Comparison of ENCODE assay signal across 11 cellular contexts in the genomic region with DNA sequence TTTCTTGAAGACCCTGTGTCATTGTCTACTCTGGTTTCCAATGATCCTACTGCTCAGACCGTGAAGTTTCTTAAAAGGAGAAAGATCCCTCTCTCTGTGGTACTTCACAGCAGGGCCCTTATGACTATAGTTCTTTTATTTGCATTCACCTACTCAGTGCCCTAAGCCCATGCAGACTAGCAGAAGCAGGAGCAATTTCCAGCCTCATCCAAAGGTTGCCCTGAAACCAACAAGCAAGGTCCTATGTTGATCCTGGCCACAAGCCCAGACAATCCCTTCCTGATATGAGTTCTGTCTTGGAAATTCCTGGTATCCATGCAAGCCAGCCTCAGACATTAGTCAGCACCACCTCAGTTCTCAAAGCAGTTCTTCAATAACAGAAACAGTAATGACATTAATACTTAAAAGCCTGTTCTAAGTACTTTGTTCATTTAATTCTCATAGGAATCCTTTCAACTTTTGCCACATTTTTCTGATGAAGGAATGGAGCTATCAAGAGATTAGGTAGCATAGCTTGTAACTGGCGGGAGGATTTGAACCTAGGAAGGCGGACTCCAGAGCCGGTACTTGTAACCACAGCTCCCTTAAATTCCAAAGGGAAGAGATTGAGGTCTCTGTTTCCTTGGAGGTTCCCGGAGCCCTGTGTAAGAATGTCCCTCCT. TPM values are rescaled to one million over a fixed set of nuclear protein-coding genes. Genes with fewer than 3 reads are reported as not detected.
DNase-seq lines count a peak whose midpoint lies in the region; ATAC-seq and TF ChIP-seq lines count a peak whose summit lies in the region.
"Had no signal": no experiment of that assay in that cellular context is flagged by ENCODE, and none has a peak within 500 bp of the region (broad histone marks: within the 10 kb centered on the region; RNA-seq: fewer than 3 reads in every experiment).

No MANE protein-coding gene starts in this region.

- H3K4me3 ChIP-seq in right atrium auricular region, result no peak overlapping the region

- H3K9me3 Mint-ChIP-seq in activated CD4-positive, alpha-beta T cell treated with anti-CD3 and anti-CD28 coated beads for 36 hours (ENCODE audit: low read depth), result peaks cover 6% of the 10 kb centered on the region
- H3K9me3 Mint-ChIP-seq in activated T-helper 1 cell treated with anti-CD3 and anti-CD28 coated beads, Interleukin-12 subunit alpha, Interleukin-12 subunit beta, Interleukin-2, Interleukin-4 antibody, amounts not matched to agents 30 ng/mL and 10 ng/mL and 1 ng/mL, durations not matched to agents 14 hours and 24 hours and 36 hours, result peaks cover 3% of the 10 kb centered on the region

- H3K36me3 ChIP-seq in right atrium auricular region, result no peaks in the 10 kb centered on the region

- H3K27ac ChIP-seq in right atrium auricular region, result peak overlapping the region in 1 of 2 donors; percentile 47

- H3K27me3 Mint-ChIP-seq in activated CD4-positive, alpha-beta T cell treated with anti-CD3 and anti-CD28 coated beads for 36 hours, result peaks cover 1% of the 10 kb centered on the region
- peaks cover 2% of the 10 kb centered on the region for H3K27me3 Mint-ChIP-seq in activated T-helper 1 cell treated with anti-CD3 and anti-CD28 coated beads, Interleukin-12 subunit alpha, Interleukin-12 subunit beta, Interleukin-2, Interleukin-4 antibody, amounts not matched to agents 30 ng/mL and 10 ng/mL and 1 ng/mL, durations not matched to agents 14 hours and 24 hours and 36 hours (ENCODE audit: insufficient read depth)

- peak overlapping the region; percentile 33 for H3K27ac Mint-ChIP-seq in activated CD4-positive, alpha-beta T cell treated with anti-CD3 and anti-CD28 coated beads for 36 hours
- peak overlapping the region; percentile 40 for H3K27ac Mint-ChIP-seq in activated T-helper 1 cell treated with anti-CD3 and anti-CD28 coated beads, Interleukin-12 subunit alpha, Interleukin-12 subunit beta, Interleukin-2, Interleukin-4 antibody, amounts not matched to agents 30 ng/mL and 10 ng/mL and 1 ng/mL, durations not matched to agents 14 hours and 24 hours and 36 hours

- H3K9me3 ChIP-seq in right atrium auricular region, result no peaks in the 10 kb centered on the region

- CTCF ChIA-PET in activated CD4-positive, alpha-beta T cell treated with anti-CD3 and anti-CD28 coated beads for 36 hours (lab: Charles Lee), result no interaction called here

- peaks cover 0 to 4% of the 10 kb centered on the region in 2 donors for H3K4me1 ChIP-seq in right atrium auricular region

- no peaks in the 10 kb centered on the region for H3K36me3 Mint-ChIP-seq in activated CD4-positive, alpha-beta T cell treated with anti-CD3 and anti-CD28 coated beads for 36 hours (ENCODE audit: low read depth)
- H3K36me3 Mint-ChIP-seq in activated T-helper 1 cell treated with anti-CD3 and anti-CD28 coated beads, Interleukin-12 subunit alpha, Interleukin-12 subunit beta, Interleukin-2, Interleukin-4 antibody, amounts not matched to agents 30 ng/mL and 10 ng/mL and 1 ng/mL, durations not matched to agents 14 hours and 24 hours and 36 hours (ENCODE audit: low read depth), result no peaks in the 10 kb centered on the region

- peak; percentile 48 for ATAC-seq in activated CD4-positive, alpha-beta T cell treated with anti-CD3 and anti-CD28 coated beads for 36 hours
- ATAC-seq in HG02798 (IDR thresholded peaks at IDR 0.05; ENCODE audit: poor library complexity, unreplicated experiment), result no peak

- H3K4me3 Mint-ChIP-seq in activated CD4-positive, alpha-beta T cell treated with anti-CD3 and anti-CD28 coated beads for 36 hours, result no peak overlapping the region
- H3K4me3 Mint-ChIP-seq in activated T-helper 1 cell treated with anti-CD3 and anti-CD28 coated beads, Interleukin-12 subunit alpha, Interleukin-12 subunit beta, Interleukin-2, Interleukin-4 antibody, amounts not matched to agents 30 ng/mL and 10 ng/mL and 1 ng/mL, durations not matched to agents 14 hours and 24 hours and 36 hours, result peak overlapping the region; percentile 22

- no peak for DNase-seq in activated CD4-positive, alpha-beta T cell treated with anti-CD3 and anti-CD28 coated beads for 36 hours
- DNase-seq in activated CD4-positive, alpha-beta T cell treated with anti-CD3 and anti-CD28 coated beads for 48 hours, result no peak
- DNase-seq in activated T-helper 1 cell treated with anti-CD3 and anti-CD28 coated beads, Interleukin-12 subunit alpha, Interleukin-12 subunit beta, Interleukin-2, Interleukin-4 antibody, amounts not matched to agents 30 ng/mL and 10 ng/mL and 1 ng/mL, durations not matched to agents 14 hours and 24 hours and 36 hours (ENCODE audit: low spot score), result no peak
- DNase-seq in right atrium auricular region (ENCODE audit: low spot score), result peak; percentile 60
- DNase-seq in stromal cell of bone marrow (ENCODE audit: low read depth), result peak; percentile 86
- no peak for DNase-seq in activated CD4-positive, CD25-positive, alpha-beta regulatory T cell (lab: John Stamatoyannopoulos, UW)
- DNase-seq in NCI-H524 treated with DMSO at 0.1 percent for 48 hours (lab: John Stamatoyannopoulos, UW), result no peak
- DNase-seq: effector CD4-positive, alpha-beta T cell; SHP77 treated with DMSO at 0.1 percent for 48 hours had no signal

- intact Hi-C loops in activated CD4-positive, alpha-beta T cell treated with anti-CD3 and anti-CD28 coated beads for 36 hours (cut with DNase I, micrococcal nuclease), result no loop called here
- intact Hi-C loops in activated T-helper 1 cell treated with anti-CD3 and anti-CD28 coated beads, Interleukin-12 subunit alpha, Interleukin-12 subunit beta, Interleukin-2, Interleukin-4 antibody, amounts not matched to agents 30 ng/mL and 10 ng/mL and 1 ng/mL, durations not matched to agents 14 hours and 24 hours and 36 hours (cut with micrococcal nuclease), result loop anchor here (5.0 kb wide), 2 partner anchors 130 to 510 kb away; partner anchors contain the start of gene STAM

- POLR2A ChIA-PET in activated CD4-positive, alpha-beta T cell treated with anti-CD3 and anti-CD28 coated beads for 36 hours (lab: Charles Lee), result no interaction called here

- no peaks in the 10 kb centered on the region for H3K27me3 ChIP-seq in right atrium auricular region

- TF ChIP-seq CTCF in right atrium auricular region (IDR thresholded peaks at IDR 0.05), result no peak

- peaks cover 18% of the 10 kb centered on the region for H3K4me1 Mint-ChIP-seq in activated CD4-positive, alpha-beta T cell treated with anti-CD3 and anti-CD28 coated beads for 36 hours
- peaks cover 36% of the 10 kb centered on the region for H3K4me1 Mint-ChIP-seq in activated T-helper 1 cell treated with anti-CD3 and anti-CD28 coated beads, Interleukin-12 subunit alpha, Interleukin-12 subunit beta, Interleukin-2, Interleukin-4 antibody, amounts not matched to agents 30 ng/mL and 10 ng/mL and 1 ng/mL, durations not matched to agents 14 hours and 24 hours and 36 hours (ENCODE audit: low read depth)

RNA-seq across cellular contexts. Expression of gene ST8SIA6, which starts 58.1 kb away (rescaled TPM):
- total RNA-seq in activated CD4-positive, alpha-beta T cell treated with anti-CD3 and anti-CD28 coated beads for 36 hours, result not detected
- not detected in 2 replicates for total RNA-seq in activated T-helper 1 cell treated with anti-CD3 and anti-CD28 coated beads, Interleukin-12 subunit alpha, Interleukin-12 subunit beta, Interleukin-2, Interleukin-4 antibody, amounts not matched to agents 30 ng/mL and 10 ng/mL and 1 ng/mL, durations not matched to agents 14 hours and 24 hours and 36 hours
- 10 to 100 TPM in 1 of 2 donors, 1 to 10 TPM in 1; 5.3 to 11.0 TPM for total RNA-seq in right atrium auricular region
- total RNA-seq: A673 had no signal

Comparison
In these comparisons a context has a peak if more than half of its experiments do, and no peak if none do; other contexts are left out.
1. DNase-seq: peak in right atrium auricular region (single experiment) and stromal cell of bone marrow (single experiment); none in activated CD4-positive, alpha-beta T cell treated with anti-CD3 and anti-CD28 coated beads for 36 hours (single experiment), activated CD4-positive, alpha-beta T cell treated with anti-CD3 and anti-CD28 coated beads for 48 hours (single experiment), activated T-helper 1 cell treated with anti-CD3 and anti-CD28 coated beads, Interleukin-12 subunit alpha, Interleukin-12 subunit beta, Interleukin-2, Interleukin-4 antibody, amounts not matched to agents 30 ng/mL and 10 ng/mL and 1 ng/mL, durations not matched to agents 14 hours and 24 hours and 36 hours (single experiment), activated CD4-positive, CD25-positive, alpha-beta regulatory T cell (0 of 4) and NCI-H524 treated with DMSO at 0.1 percent for 48 hours (single experiment).